Comparison of ENCODE assay signal across 20 cellular contexts in the genomic region with DNA sequence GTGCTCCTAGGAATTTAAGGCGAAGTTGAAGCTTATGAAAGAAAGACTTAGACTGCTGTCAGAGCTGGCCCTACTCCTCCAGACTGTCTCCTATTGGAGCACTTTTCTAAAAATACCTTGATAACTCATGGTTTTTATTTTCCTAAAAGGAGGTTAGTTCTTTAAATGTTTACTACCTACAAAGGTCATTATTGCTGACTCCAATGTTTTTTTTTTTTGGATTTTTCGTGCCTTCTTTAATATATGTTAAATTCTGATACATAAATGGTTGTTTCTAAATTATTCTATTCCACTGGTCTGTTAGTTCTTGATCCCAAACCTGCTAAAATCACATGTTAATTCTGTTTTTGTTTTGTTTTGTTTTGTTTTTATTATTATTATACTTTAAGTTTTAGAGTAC.
DNase-seq lines count a peak whose midpoint lies in the region; ATAC-seq, FAIRE-seq and TF ChIP-seq lines count a peak whose summit lies in the region.
"Had no signal": no experiment of that assay in that cellular context is flagged by ENCODE, and none has a peak within 500 bp of the region (broad histone marks: within the 10 kb centered on the region; RNA-seq: fewer than 3 reads in every experiment).

No MANE protein-coding gene starts in this region.

- H2AFZ ChIP-seq in PC-9 (peak overlapping the region; percentile 11; the same call in 1 of the 2 replicates), K562 (ENCODE audit: low read depth, low read length) (no peak overlapping the region), Karpas-422 (ENCODE audit: low read length) (no peak overlapping the region)

- no peak overlapping the region for H3K4me2 ChIP-seq in A549
- H3K4me2 ChIP-seq in PC-9 = no peak overlapping the region
- H3K4me2 ChIP-seq in K562 (ENCODE audit: insufficient read depth, low read length) = no peak overlapping the region
- no peak overlapping the region for H3K4me2 ChIP-seq in Karpas-422 (ENCODE audit: low read depth, low read length, poor library complexity, severe bottlenecking)
- H3K4me2 ChIP-seq: BLaER1 treated with 17β-estradiol and CSF1 and Interleukin-3, amounts not matched to agents 10 nM and 100 nM had no signal

- no peaks in the 10 kb centered on the region for H3K79me2 ChIP-seq in PC-9 (ENCODE audit: low read depth)
- no peaks in the 10 kb centered on the region for H3K79me2 ChIP-seq in K562 (ENCODE audit: control insufficient read depth, insufficient read depth, low read length)
- no peaks in the 10 kb centered on the region for H3K79me2 ChIP-seq in Karpas-422 (ENCODE audit: low read length)

- POLR2A ChIA-PET in A549 (lab: Yijun Ruan, JAX) = no interaction called here
- POLR2A ChIA-PET in PC-9 (lab: Charles Lee; ENCODE audit: unreplicated experiment) = no interaction called here
- POLR2A ChIA-PET in K562 (lab: Yijun Ruan, JAX) = no interaction called here

- H3K36me3 ChIP-seq in PC-9 (ENCODE audit: low read depth) (no peaks in the 10 kb centered on the region), K562 (ENCODE audit: control insufficient read depth, insufficient read depth, low read length) (no peaks in the 10 kb centered on the region), Karpas-422 (ENCODE audit: insufficient read depth, low read length) (no peaks in the 10 kb centered on the region)
- H3K36me3 ChIP-seq: BLaER1 treated with 17β-estradiol and CSF1 and Interleukin-3, amounts not matched to agents 10 nM and 100 nM had no signal

- no peak for TF ChIP-seq EP300 in A549 (IDR thresholded peaks at IDR 0.05)
- no peak for TF ChIP-seq EP300 in K562 (IDR thresholded peaks at IDR 0.05; ENCODE audit: low read length)

- FAIRE-seq in A549 (lab: Jason Lieb, UNC) (no peak), K562 (lab: Jason Lieb, UNC) (no peak)
- FAIRE-seq: A204.1, D721Med, G401.6, GM12891, GM19239 had no signal

- no peaks in the 10 kb centered on the region for H3F3A ChIP-seq in PC-9 (ENCODE audit: insufficient read depth, low read depth)

- TF ChIP-seq CTCF in A549 (IDR thresholded peaks at IDR 0.05) = no peak
- TF ChIP-seq CTCF in PC-9 (conservative IDR thresholded peaks at IDR 0.05) = no peak
- TF ChIP-seq CTCF in K562 (IDR thresholded peaks at IDR 0.05 in 2 of 3, conservative IDR thresholded peaks at IDR 0.05 in 1 of 3; ENCODE audit: insufficient read depth in 2 of 3, low read depth in 1 of 3, low read length in 3 of 3) = no peak

- H3K4me3 ChIP-seq in A549 (no peak overlapping the region), PC-9 (no peak overlapping the region), K562 (no peak overlapping the region), Karpas-422 (ENCODE audit: low read length) (no peak overlapping the region)
- H3K4me3 ChIP-seq: BLaER1 treated with 17β-estradiol and CSF1 and Interleukin-3, amounts not matched to agents 10 nM and 100 nM had no signal

- no peak overlapping the region for H3K9ac ChIP-seq in K562 (ENCODE audit: insufficient read depth in 1 of 2, low read depth in 2 of 2, low read length in 2 of 2)
- H3K9ac ChIP-seq in Karpas-422 (ENCODE audit: low read length) = no peak overlapping the region
- H3K9ac ChIP-seq: BLaER1 treated with 17β-estradiol and CSF1 and Interleukin-3, amounts not matched to agents 10 nM and 100 nM had no signal

- intact Hi-C loops in PC-9 (cut with micrococcal nuclease; ENCODE audit: unreplicated experiment) (no loop called here), K562 (cut with micrococcal nuclease) (no loop called here)

- CTCF ChIA-PET in A549 (lab: Yijun Ruan, JAX) (no interaction called here), PC-9 (lab: Charles Lee) (no interaction called here), K562 (lab: Yijun Ruan, JAX; ENCODE audit: low intra/inter-chr PET ratio) (no interaction called here)

- ATAC-seq in A549 (no peak), K562 (no peak), GM21390 (IDR thresholded peaks at IDR 0.05; ENCODE audit: unreplicated experiment) (no peak)
- ATAC-seq: CD8-positive, alpha-beta T cell had no signal

- no peaks in the 10 kb centered on the region for H3K9me1 ChIP-seq in K562 (ENCODE audit: control insufficient read depth, insufficient read depth, low read length)

- no TSS peak for BruUV-seq in PC-9 (replicated peaks; lab: Mats Ljungman, UMichigan)
- no TSS peak for BruUV-seq in K562 (replicated peaks; lab: Mats Ljungman, UMichigan)

- H3K27ac ChIP-seq in A549 (no peak overlapping the region), PC-9 (no peak overlapping the region), K562 (ENCODE audit: extremely low read depth, low read depth, low read length) (no peak overlapping the region), Karpas-422 (ENCODE audit: low read length) (no peak overlapping the region)
- H3K27ac ChIP-seq: BLaER1 treated with 17β-estradiol and CSF1 and Interleukin-3, amounts not matched to agents 10 nM and 100 nM; C4-2B had no signal

- DNase-seq in A549 (ENCODE audit: low read depth in 1 of 2, low spot score in 1 of 2) (no peak), PC-9 (no peak), K562 (ENCODE audit: extremely low read depth in 1 of 4, low spot score in 3 of 4) (no peak), Karpas-422 (no peak)
- DNase-seq: 8988T; AML-193; Caco-2; Calu3; CD4-positive, alpha-beta T cell; CD8-positive, alpha-beta T cell; DMS79 treated with DMSO at 0.1 percent for 48 hours; GF-D8 had no signal

- H3K4me1 ChIP-seq in A549 = no peaks in the 10 kb centered on the region
- H3K4me1 ChIP-seq in PC-9 (replicated peaks; ENCODE audit: insufficient read depth) = no peaks in the 10 kb centered on the region; the same call in 1 of the 2 replicates
- H3K4me1 ChIP-seq in K562 (replicated peaks in 1 of 2; ENCODE audit: control insufficient read depth in 2 of 2, insufficient read depth in 2 of 2, low read length in 2 of 2) = no peaks in the 10 kb centered on the region
- H3K4me1 ChIP-seq in Karpas-422 (ENCODE audit: low read length) = no peaks in the 10 kb centered on the region
- H3K4me1 ChIP-seq: BLaER1 treated with 17β-estradiol and CSF1 and Interleukin-3, amounts not matched to agents 10 nM and 100 nM; Caco-2 had no signal

- 23% methylated on average over 2 of the region's 2 CpGs for WGBS in A549 (ENCODE audit: missing lambda C conversion rate)
- 8% methylated on average over 2 of the region's 2 CpGs for WGBS in K562 (ENCODE audit: insufficient coverage, low coverage, missing lambda C conversion rate)

- TF ChIP-seq RAD21 in A549 (conservative IDR thresholded peaks at IDR 0.05 in 1 of 2, IDR thresholded peaks at IDR 0.05 in 1 of 2) (no peak), K562 (CRISPR knock-in tag; conservative IDR thresholded peaks at IDR 0.05 in 1 of 2, IDR thresholded peaks at IDR 0.05 in 1 of 2) (no peak)

- TF ChIP-seq POLR2A in A549 (IDR thresholded peaks at IDR 0.05; ENCODE audit: low read length) (no peak), K562 (conservative IDR thresholded peaks at IDR 0.05) (no peak)

- H3K9me2 ChIP-seq in PC-9 (ENCODE audit: insufficient read depth) (no peaks in the 10 kb centered on the region), Karpas-422 (replicated peaks; ENCODE audit: insufficient read depth, low read length) (no peaks in the 10 kb centered on the region)

- H3K27me3 ChIP-seq in PC-9 (ENCODE audit: insufficient read depth, low read depth) (no peaks in the 10 kb centered on the region), K562 (ENCODE audit: control insufficient read depth in 2 of 2, insufficient read depth in 2 of 2, low read length in 2 of 2) (no peaks in the 10 kb centered on the region), Karpas-422 (ENCODE audit: low read length) (no peaks in the 10 kb centered on the region)
- H3K27me3 ChIP-seq: BLaER1 treated with 17β-estradiol and CSF1 and Interleukin-3, amounts not matched to agents 10 nM and 100 nM had no signal

- no peaks in the 10 kb centered on the region for H4K20me1 ChIP-seq in PC-9 (ENCODE audit: insufficient read depth)
- no peaks in the 10 kb centered on the region for H4K20me1 ChIP-seq in K562 (replicated peaks; ENCODE audit: control insufficient read depth, insufficient read depth, low read length)
- H4K20me1 ChIP-seq in Karpas-422 (ENCODE audit: insufficient read depth, low read depth, low read length) = no peaks in the 10 kb centered on the region
- H4K20me1 ChIP-seq: BLaER1 treated with 17β-estradiol and CSF1 and Interleukin-3, amounts not matched to agents 10 nM and 100 nM had no signal

- in situ Hi-C loops in K562 (cut with MboI) = no loop called here

- H3K9me3 ChIP-seq in A549 = no peaks in the 10 kb centered on the region
- H3K9me3 ChIP-seq in PC-9 (ENCODE audit: insufficient read depth, low read depth) = no peaks in the 10 kb centered on the region; the same call in 1 of the 2 replicates
- H3K9me3 ChIP-seq in K562 (replicated peaks; ENCODE audit: control insufficient read depth, insufficient read depth, low read depth, low read length) = no peaks in the 10 kb centered on the region
- H3K9me3 ChIP-seq in Karpas-422 (ENCODE audit: low read length) = peaks cover 2% of the 10 kb centered on the region; the same call in 1 of the 2 replicates
- H3K9me3 ChIP-seq: BLaER1 treated with 17β-estradiol and CSF1 and Interleukin-3, amounts not matched to agents 10 nM and 100 nM; Caco-2 had no signal

TF ChIP-seq in A549, 52 proteins besides CTCF, POLR2A, EP300 and RAD21:
- TF ChIP-seq MAFK (IDR thresholded peaks at IDR 0.05; ENCODE audit: partially characterized antibody) = peak; percentile 70
- TF ChIP-seq MYC (IDR thresholded peaks at IDR 0.05; ENCODE audit: borderline replicate concordance, low read length) = no peak
- no peak for TF ChIP-seq SMC3 (IDR thresholded peaks at IDR 0.05)
- no peak for TF ChIP-seq CHD2 (IDR thresholded peaks at IDR 0.05; ENCODE audit: low read length, partially characterized antibody)
TF ChIP-seq in A549: peak in this region for 1.

TF ChIP-seq in K562, 482 proteins besides CTCF, POLR2A, EP300 and RAD21 (continues in another document):
- TF ChIP-seq ETV5 (CRISPR knock-in tag; IDR thresholded peaks at IDR 0.05; ENCODE audit: low read depth) (no peak), HIVEP1 (CRISPR knock-in tag; IDR thresholded peaks at IDR 0.05) (no peak), ZNF316 (IDR thresholded peaks at IDR 0.05) (peak; percentile 79), SREBF2 (CRISPR knock-in tag; IDR thresholded peaks at IDR 0.05) (no peak), LEF1 (IDR thresholded peaks at IDR 0.05) (no peak)
- TF ChIP-seq, protein P1, sequence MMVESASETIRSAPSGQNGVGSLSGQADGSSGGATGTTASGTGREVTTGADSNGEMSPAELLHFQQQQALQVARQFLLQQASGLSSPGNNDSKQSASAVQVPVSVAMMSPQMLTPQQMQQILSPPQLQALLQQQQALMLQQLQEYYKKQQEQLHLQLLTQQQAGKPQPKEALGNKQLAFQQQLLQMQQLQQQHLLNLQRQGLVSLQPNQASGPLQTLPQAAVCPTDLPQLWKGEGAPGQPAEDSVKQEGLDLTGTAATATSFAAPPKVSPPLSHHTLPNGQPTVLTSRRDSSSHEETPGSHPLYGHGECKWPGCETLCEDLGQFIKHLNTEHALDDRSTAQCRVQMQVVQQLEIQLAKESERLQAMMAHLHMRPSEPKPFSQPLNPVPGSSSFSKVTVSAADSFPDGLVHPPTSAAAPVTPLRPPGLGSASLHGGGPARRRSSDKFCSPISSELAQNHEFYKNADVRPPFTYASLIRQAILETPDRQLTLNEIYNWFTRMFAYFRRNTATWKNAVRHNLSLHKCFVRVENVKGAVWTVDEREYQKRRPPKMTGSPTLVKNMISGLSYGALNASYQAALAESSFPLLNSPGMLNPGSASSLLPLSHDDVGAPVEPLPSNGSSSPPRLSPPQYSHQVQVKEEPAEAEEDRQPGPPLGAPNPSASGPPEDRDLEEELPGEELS (CRISPR knock-in tag; IDR thresholded peaks at IDR 0.05; ENCODE audit: borderline replicate concordance) = no peak

Comparison
In these comparisons a context has a peak if more than half of its experiments do, and no peak if none do; other contexts are left out.
1. Of the 35 proteins assayed by ChIP-seq in both K562 and A549: peak only in K562: none; only in A549: MAFK; in both: none; in neither: 34.